ENCODE assay signal across 9 cellular contexts in the genomic region with DNA sequence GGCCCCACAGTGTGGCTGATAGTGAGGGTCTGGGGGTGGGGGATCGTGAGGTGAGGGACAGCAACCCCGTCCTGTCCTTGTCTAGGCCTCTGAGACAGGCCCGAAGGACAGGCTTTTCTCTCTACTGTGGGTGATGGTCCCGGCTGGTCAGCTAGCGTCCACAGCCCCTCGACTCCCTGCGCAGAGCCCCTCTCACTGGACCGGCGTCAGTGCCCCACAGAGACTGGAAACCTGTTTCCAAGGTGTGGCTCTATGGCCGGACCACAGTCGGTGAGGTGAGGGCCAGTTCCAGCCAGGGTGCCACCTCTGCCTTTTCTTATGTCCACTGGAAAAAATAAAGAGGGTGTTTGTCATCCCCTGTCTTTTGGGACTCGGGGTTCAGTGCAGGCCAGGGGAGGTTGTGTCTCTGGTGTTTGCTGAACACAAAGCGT. TPM values are rescaled to one million over a fixed set of nuclear protein-coding genes. Genes with fewer than 3 reads are reported as not detected.
DNase-seq lines count a peak whose midpoint lies in the region; FAIRE-seq and TF ChIP-seq lines count a peak whose summit lies in the region.
"Had no signal": no experiment of that assay in that cellular context is flagged by ENCODE, and none has a peak within 500 bp of the region (broad histone marks: within the 10 kb centered on the region; RNA-seq: fewer than 3 reads in every experiment).

No MANE protein-coding gene starts in this region.

- CTCF ChIA-PET in HEK293T (lab: Yijun Ruan, JAX), result interaction anchor here (0.6 kb wide), 1 partner anchor 90 kb away, joined by 3 read pairs; no protein-coding TSS in a partner anchor

- no peaks in the 10 kb centered on the region for H3K79me2 ChIP-seq in astrocyte (ENCODE audit: insufficient read depth, low read length)

- H3K4me3 ChIP-seq in BLaER1 treated with 17β-estradiol and CSF1 and Interleukin-3, amounts not matched to agents 10 nM and 100 nM, result no peak overlapping the region
- peak overlapping the region; percentile 9 for H3K4me3 ChIP-seq in astrocyte (ENCODE audit: insufficient read depth, low read depth, low read length)
- peak overlapping the region; percentile 35 for H3K4me3 ChIP-seq in iPS-18a (ENCODE audit: low read length)
- no peak overlapping the region for H3K4me3 ChIP-seq in rectal smooth muscle tissue (ENCODE audit: low read length)
- H3K4me3 ChIP-seq: MG63 had no signal

- DNase-seq in astrocyte (ENCODE audit: low read depth), result no peak
- DNase-seq in DMS79 (lab: John Stamatoyannopoulos, UW), result no peak
- no peak for DNase-seq in superior temporal gyrus (ENCODE audit: extremely low spot score)
- DNase-seq in HEK293T (ENCODE audit: extremely low spot score), result no peak
- no peak for DNase-seq in T1000 (lab: John Stamatoyannopoulos, UW)

- FAIRE-seq in astrocyte (lab: Jason Lieb, UNC), result no peak

- no peak overlapping the region for H3K4me3 Mint-ChIP-seq in astrocyte (ENCODE audit: unreplicated experiment)

- peaks cover 4 to 26% (median 5%) of the 10 kb centered on the region in 11 experiments; a peak in 17 of 22 replicates for H3K36me3 ChIP-seq in BLaER1 treated with 17β-estradiol and CSF1 and Interleukin-3, amounts not matched to agents 10 nM and 100 nM
- H3K36me3 ChIP-seq in astrocyte (ENCODE audit: insufficient read depth, low read length) (no peaks in the 10 kb centered on the region), iPS-18a (ENCODE audit: control insufficient read depth, low read depth, low read length) (no peaks in the 10 kb centered on the region), rectal smooth muscle tissue (ENCODE audit: control insufficient read depth, insufficient read depth, low read length) (no peaks in the 10 kb centered on the region)
- H3K36me3 ChIP-seq: MG63 had no signal

- H3K27ac ChIP-seq in BLaER1 treated with 17β-estradiol and CSF1 and Interleukin-3, amounts not matched to agents 10 nM and 100 nM, result peak overlapping the region in 8 of 11 experiments; percentile 14 to 83 (median 56); a peak in 10 of 22 replicates
- H3K27ac ChIP-seq in astrocyte (ENCODE audit: low read depth, low read length) (peak overlapping the region; percentile 55), iPS-18a (ENCODE audit: low read length) (peak overlapping the region; percentile 85), rectal smooth muscle tissue (ENCODE audit: low read depth, low read length) (peak overlapping the region; percentile 90)

- peaks cover 7% of the 10 kb centered on the region for H3K9me3 Mint-ChIP-seq in astrocyte (ENCODE audit: unreplicated experiment)

- H3K27ac Mint-ChIP-seq in astrocyte (ENCODE audit: unreplicated experiment), result peak overlapping the region; percentile 91

- no peaks in the 10 kb centered on the region for H3K27me3 Mint-ChIP-seq in astrocyte (ENCODE audit: low read depth, unreplicated experiment)

- H3K4me2 ChIP-seq in BLaER1 treated with 17β-estradiol and CSF1 and Interleukin-3, amounts not matched to agents 10 nM and 100 nM, result peak overlapping the region; percentile 72 to 94 (median 89); a peak in 21 of 22 replicates
- H3K4me2 ChIP-seq in astrocyte (ENCODE audit: low read length), result peak overlapping the region; percentile 81

- TF ChIP-seq CTCF in astrocyte (IDR thresholded peaks at IDR 0.05; ENCODE audit: insufficient read depth, low read depth, low read length), result no peak

- H4K20me1 ChIP-seq in BLaER1 treated with 17β-estradiol and CSF1 and Interleukin-3, amounts not matched to agents 10 nM and 100 nM, result peaks cover 60 to 100% (median 90%) of the 10 kb centered on the region in 11 experiments
- H4K20me1 ChIP-seq in astrocyte (ENCODE audit: insufficient read depth, low read length), result no peaks in the 10 kb centered on the region

- H3K4me1 ChIP-seq in BLaER1 treated with 17β-estradiol and CSF1 and Interleukin-3, amounts not matched to agents 10 nM and 100 nM, result peaks cover 42 to 57% (median 53%) of the 10 kb centered on the region in 10 experiments
- H3K4me1 ChIP-seq in astrocyte (ENCODE audit: insufficient read depth, low read length) (peaks cover 13% of the 10 kb centered on the region), iPS-18a (ENCODE audit: control insufficient read depth, low read depth, low read length) (peaks cover 24% of the 10 kb centered on the region), rectal smooth muscle tissue (ENCODE audit: control insufficient read depth, insufficient read depth, low read length) (peaks cover 15% of the 10 kb centered on the region)

- H3K9ac ChIP-seq in BLaER1 treated with 17β-estradiol and CSF1 and Interleukin-3, amounts not matched to agents 10 nM and 100 nM, result peak overlapping the region in 6 of 11 experiments; percentile 18 to 69 (median 52); a peak in 6 of 22 replicates
- H3K9ac ChIP-seq in astrocyte (ENCODE audit: low read length) (peak overlapping the region; percentile 62), iPS-18a (ENCODE audit: low read length) (peak overlapping the region; percentile 60), rectal smooth muscle tissue (ENCODE audit: low read length) (no peak overlapping the region)

- H3K4me1 Mint-ChIP-seq in astrocyte (ENCODE audit: low read depth, unreplicated experiment), result peaks cover 25% of the 10 kb centered on the region

- H2AFZ ChIP-seq in astrocyte (ENCODE audit: low read depth, low read length), result peak overlapping the region; percentile 66

- H3K9me3 ChIP-seq in BLaER1 treated with 17β-estradiol and CSF1 and Interleukin-3, amounts not matched to agents 10 nM and 100 nM (replicated peaks in 1 of 11), result no peaks in the 10 kb centered on the region; a peak in 1 of 22 replicates
- H3K9me3 ChIP-seq in astrocyte (ENCODE audit: insufficient read depth, low read depth, low read length) (no peaks in the 10 kb centered on the region), iPS-18a (ENCODE audit: control insufficient read depth, low read depth, low read length) (no peaks in the 10 kb centered on the region)
- H3K9me3 ChIP-seq: MG63 had no signal

- no peaks in the 10 kb centered on the region for H3K27me3 ChIP-seq in BLaER1 treated with 17β-estradiol and CSF1 and Interleukin-3, amounts not matched to agents 10 nM and 100 nM
- H3K27me3 ChIP-seq in astrocyte (ENCODE audit: insufficient read depth, low read length), result no peaks in the 10 kb centered on the region
- H3K27me3 ChIP-seq in iPS-18a (ENCODE audit: control insufficient read depth, insufficient read depth, low read length), result no peaks in the 10 kb centered on the region
- no peaks in the 10 kb centered on the region for H3K27me3 ChIP-seq in rectal smooth muscle tissue (ENCODE audit: control insufficient read depth, insufficient read depth, low read length)
- H3K27me3 ChIP-seq: MG63 had no signal

- peaks cover 5% of the 10 kb centered on the region for H3K36me3 Mint-ChIP-seq in astrocyte (ENCODE audit: low read depth, unreplicated experiment)

- POLR2A ChIA-PET in HEK293T (lab: Yijun Ruan, JAX), result no interaction called here

TF ChIP-seq in HEK293T, 16 proteins besides CTCF, POLR2A, EP300 and RAD21:
- TF ChIP-seq CTBP1 (IDR thresholded peaks at IDR 0.05; ENCODE audit: borderline replicate concordance) (no peak), LEF1 (IDR thresholded peaks at IDR 0.05; ENCODE audit: borderline replicate concordance) (no peak), ZNF384 (IDR thresholded peaks at IDR 0.05) (no peak), SP1 (IDR thresholded peaks at IDR 0.05) (no peak), L3MBTL2 (conservative IDR thresholded peaks at IDR 0.05) (no peak), FOXK2 (IDR thresholded peaks at IDR 0.05) (no peak), ARNT (IDR thresholded peaks at IDR 0.05) (no peak), BHLHE40 (IDR thresholded peaks at IDR 0.05; ENCODE audit: borderline replicate concordance) (no peak), TARDBP (IDR thresholded peaks at IDR 0.05) (no peak), PKNOX1 (IDR thresholded peaks at IDR 0.05) (no peak), HDGF (IDR thresholded peaks at IDR 0.05; ENCODE audit: borderline replicate concordance) (no peak), FOXA1 (IDR thresholded peaks at IDR 0.05) (no peak), SUZ12 (IDR thresholded peaks at IDR 0.05) (no peak), ELF4 (IDR thresholded peaks at IDR 0.05) (no peak), FOXM1 (IDR thresholded peaks at IDR 0.05; ENCODE audit: borderline replicate concordance) (no peak), NFRKB (IDR thresholded peaks at IDR 0.05) (no peak)

RNA-seq across cellular contexts. Expression of gene ATP11A, which starts 22.6 kb away (rescaled TPM):
- 35.7 and 38.9 TPM in 2 replicates for total RNA-seq in astrocyte

Comparison
In these comparisons a context has a peak if more than half of its experiments do, and no peak if none do; other contexts are left out.
1. H3K4me3 ChIP-seq: peak in astrocyte (single experiment) and iPS-18a (single experiment); none in BLaER1 treated with 17β-estradiol and CSF1 and Interleukin-3, amounts not matched to agents 10 nM and 100 nM (0 of 10) and rectal smooth muscle tissue (single experiment).
2. Peak in every context shown above with its lines, with median percentiles within 50 percentile points of each other: H3K27ac ChIP-seq.